ENCODE assay signal across 1 cellular context in the genomic region with DNA sequence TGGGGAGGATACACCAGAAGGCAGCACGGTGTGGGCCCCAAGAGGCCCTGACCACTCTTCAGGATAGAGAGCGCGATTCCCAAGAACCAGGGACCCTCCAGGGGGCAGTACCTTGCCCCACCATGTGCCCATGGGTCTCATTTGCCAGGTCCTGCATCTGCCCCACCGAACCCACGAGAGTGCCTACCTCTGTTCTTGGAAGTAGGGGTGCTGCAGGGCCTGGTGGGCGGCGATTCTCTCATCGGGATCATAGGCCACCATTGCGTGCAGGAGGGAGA.
TF ChIP-seq lines count a peak whose summit lies in the region.

No MANE protein-coding gene starts in this region.

TF ChIP-seq in H1, 55 proteins besides CTCF, POLR2A, EP300 and RAD21:
- no peak for TF ChIP-seq ZNF274 (IDR thresholded peaks at IDR 0.05; ENCODE audit: borderline replicate concordance, extremely low read depth, low read length)
- TF ChIP-seq SIN3A (conservative IDR thresholded peaks at IDR 0.05 in 1 of 2, IDR thresholded peaks at IDR 0.05 in 1 of 2; ENCODE audit: low read depth in 1 of 2, low read length in 2 of 2): no peak
- TF ChIP-seq, protein P1, sequence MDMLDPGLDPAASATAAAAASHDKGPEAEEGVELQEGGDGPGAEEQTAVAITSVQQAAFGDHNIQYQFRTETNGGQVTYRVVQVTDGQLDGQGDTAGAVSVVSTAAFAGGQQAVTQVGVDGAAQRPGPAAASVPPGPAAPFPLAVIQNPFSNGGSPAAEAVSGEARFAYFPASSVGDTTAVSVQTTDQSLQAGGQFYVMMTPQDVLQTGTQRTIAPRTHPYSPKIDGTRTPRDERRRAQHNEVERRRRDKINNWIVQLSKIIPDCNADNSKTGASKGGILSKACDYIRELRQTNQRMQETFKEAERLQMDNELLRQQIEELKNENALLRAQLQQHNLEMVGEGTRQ (IDR thresholded peaks at IDR 0.05; ENCODE audit: low read length): no peak
- TF ChIP-seq YY1 (IDR thresholded peaks at IDR 0.05; ENCODE audit: low read depth, low read length): no peak
- TF ChIP-seq SRF (IDR thresholded peaks at IDR 0.05; ENCODE audit: low read depth, low read length): no peak
- no peak for TF ChIP-seq POLR2AphosphoS5 (IDR thresholded peaks at IDR 0.05; ENCODE audit: low read depth, low read length)
- TF ChIP-seq TAF7 (optimal IDR thresholded peaks at IDR 0.05; ENCODE audit: borderline replicate concordance, low read depth, low read length): no peak
- TF ChIP-seq KDM1A (IDR thresholded peaks at IDR 0.05; ENCODE audit: borderline replicate concordance, low read length): no peak
- TF ChIP-seq ASH2L (IDR thresholded peaks at IDR 0.05; ENCODE audit: low read length): no peak
- TF ChIP-seq TAF1 (IDR thresholded peaks at IDR 0.05; ENCODE audit: low read depth, low read length): no peak
- no peak for TF ChIP-seq GABPA (IDR thresholded peaks at IDR 0.05; ENCODE audit: borderline replicate concordance, insufficient read depth, low read length)
- TF ChIP-seq SIRT6 (IDR thresholded peaks at IDR 0.05; ENCODE audit: low read length): no peak
TF ChIP-seq in H1: peak in this region for 0.
